In the genomic region with DNA sequence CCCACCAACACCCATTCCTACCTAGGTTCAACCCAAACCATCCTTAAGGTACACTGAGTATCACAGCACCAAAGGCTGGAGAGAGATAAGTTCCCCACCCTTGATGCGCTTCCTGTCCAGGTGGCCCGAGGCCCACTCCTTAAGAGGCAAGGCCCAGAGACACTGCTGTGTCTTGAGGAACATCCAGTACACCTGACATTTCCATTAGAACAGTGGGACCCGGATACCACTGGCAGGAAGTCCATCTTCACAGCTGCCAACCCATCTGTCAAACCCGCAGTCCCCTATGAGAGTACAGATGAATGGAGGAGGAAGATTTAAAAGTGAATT, we compare ENCODE assay signal across 2 cellular contexts.
TF ChIP-seq lines count a peak whose summit lies in the region.

No MANE protein-coding gene starts in this region.

TF ChIP-seq in HEK293, 187 proteins besides CTCF, POLR2A, EP300 and RAD21 (continued from another document and continues in another):
- no peak for TF ChIP-seq ZNF114 (tag by site-specific recombination; IDR thresholded peaks at IDR 0.05)
- TF ChIP-seq ZNF10 (tag by site-specific recombination; IDR thresholded peaks at IDR 0.05), result no peak
- peak; percentile 32; the same call in 1 of the 2 replicates for TF ChIP-seq SP2 (tag by site-specific recombination; IDR thresholded peaks at IDR 0.05)
- no peak for TF ChIP-seq ZIC2 (tag by site-specific recombination; IDR thresholded peaks at IDR 0.05)
- TF ChIP-seq, protein P1, sequence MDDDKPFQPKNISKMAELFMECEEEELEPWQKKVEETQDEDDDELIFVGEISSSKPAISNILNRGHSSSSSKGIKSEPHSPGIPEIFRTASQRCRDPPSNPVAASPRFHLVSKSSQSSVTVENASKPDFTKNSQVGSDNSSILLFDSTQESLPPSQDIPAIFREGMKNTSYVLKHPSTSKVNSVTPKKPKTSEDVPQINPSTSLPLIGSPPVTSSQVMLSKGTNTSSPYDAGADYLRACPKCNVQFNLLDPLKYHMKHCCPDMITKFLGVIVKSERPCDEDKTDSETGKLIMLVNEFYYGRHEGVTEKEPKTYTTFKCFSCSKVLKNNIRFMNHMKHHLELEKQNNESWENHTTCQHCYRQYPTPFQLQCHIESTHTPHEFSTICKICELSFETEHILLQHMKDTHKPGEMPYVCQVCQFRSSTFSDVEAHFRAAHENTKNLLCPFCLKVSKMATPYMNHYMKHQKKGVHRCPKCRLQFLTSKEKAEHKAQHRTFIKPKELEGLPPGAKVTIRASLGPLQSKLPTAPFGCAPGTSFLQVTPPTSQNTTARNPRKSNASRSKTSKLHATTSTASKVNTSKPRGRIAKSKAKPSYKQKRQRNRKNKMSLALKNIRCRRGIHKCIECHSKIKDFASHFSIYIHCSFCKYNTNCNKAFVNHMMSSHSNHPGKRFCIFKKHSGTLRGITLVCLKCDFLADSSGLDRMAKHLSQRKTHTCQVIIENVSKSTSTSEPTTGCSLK (tag by site-specific recombination; IDR thresholded peaks at IDR 0.05), result no peak
- no peak for TF ChIP-seq ZNF473 (tag by site-specific recombination; IDR thresholded peaks at IDR 0.05)
- no peak for TF ChIP-seq ZNF777 (tag by site-specific recombination; IDR thresholded peaks at IDR 0.05; ENCODE audit: borderline replicate concordance)
- 0 out of 2 replicates have a peak, but pooled peaks have one; percentile 50 for TF ChIP-seq ZNF335 (tag by site-specific recombination; conservative IDR thresholded peaks at IDR 0.05)
- TF ChIP-seq, protein P2, sequence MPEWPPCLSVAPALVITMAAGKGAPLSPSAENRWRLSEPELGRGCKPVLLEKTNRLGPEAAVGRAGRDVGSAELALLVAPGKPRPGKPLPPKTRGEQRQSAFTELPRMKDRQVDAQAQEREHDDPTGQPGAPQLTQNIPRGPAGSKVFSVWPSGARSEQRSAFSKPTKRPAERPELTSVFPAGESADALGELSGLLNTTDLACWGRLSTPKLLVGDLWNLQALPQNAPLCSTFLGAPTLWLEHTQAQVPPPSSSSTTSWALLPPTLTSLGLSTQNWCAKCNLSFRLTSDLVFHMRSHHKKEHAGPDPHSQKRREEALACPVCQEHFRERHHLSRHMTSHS (tag by site-specific recombination; IDR thresholded peaks at IDR 0.05), result no peak
- TF ChIP-seq ZEB2 (tag by site-specific recombination; IDR thresholded peaks at IDR 0.05), result no peak
- TF ChIP-seq, protein P3, sequence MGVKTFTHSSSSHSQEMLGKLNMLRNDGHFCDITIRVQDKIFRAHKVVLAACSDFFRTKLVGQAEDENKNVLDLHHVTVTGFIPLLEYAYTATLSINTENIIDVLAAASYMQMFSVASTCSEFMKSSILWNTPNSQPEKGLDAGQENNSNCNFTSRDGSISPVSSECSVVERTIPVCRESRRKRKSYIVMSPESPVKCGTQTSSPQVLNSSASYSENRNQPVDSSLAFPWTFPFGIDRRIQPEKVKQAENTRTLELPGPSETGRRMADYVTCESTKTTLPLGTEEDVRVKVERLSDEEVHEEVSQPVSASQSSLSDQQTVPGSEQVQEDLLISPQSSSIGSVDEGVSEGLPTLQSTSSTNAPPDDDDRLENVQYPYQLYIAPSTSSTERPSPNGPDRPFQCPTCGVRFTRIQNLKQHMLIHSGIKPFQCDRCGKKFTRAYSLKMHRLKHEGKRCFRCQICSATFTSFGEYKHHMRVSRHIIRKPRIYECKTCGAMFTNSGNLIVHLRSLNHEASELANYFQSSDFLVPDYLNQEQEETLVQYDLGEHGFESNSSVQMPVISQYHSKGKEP (tag by site-specific recombination; IDR thresholded peaks at IDR 0.05), result no peak
- TF ChIP-seq, protein P4, sequence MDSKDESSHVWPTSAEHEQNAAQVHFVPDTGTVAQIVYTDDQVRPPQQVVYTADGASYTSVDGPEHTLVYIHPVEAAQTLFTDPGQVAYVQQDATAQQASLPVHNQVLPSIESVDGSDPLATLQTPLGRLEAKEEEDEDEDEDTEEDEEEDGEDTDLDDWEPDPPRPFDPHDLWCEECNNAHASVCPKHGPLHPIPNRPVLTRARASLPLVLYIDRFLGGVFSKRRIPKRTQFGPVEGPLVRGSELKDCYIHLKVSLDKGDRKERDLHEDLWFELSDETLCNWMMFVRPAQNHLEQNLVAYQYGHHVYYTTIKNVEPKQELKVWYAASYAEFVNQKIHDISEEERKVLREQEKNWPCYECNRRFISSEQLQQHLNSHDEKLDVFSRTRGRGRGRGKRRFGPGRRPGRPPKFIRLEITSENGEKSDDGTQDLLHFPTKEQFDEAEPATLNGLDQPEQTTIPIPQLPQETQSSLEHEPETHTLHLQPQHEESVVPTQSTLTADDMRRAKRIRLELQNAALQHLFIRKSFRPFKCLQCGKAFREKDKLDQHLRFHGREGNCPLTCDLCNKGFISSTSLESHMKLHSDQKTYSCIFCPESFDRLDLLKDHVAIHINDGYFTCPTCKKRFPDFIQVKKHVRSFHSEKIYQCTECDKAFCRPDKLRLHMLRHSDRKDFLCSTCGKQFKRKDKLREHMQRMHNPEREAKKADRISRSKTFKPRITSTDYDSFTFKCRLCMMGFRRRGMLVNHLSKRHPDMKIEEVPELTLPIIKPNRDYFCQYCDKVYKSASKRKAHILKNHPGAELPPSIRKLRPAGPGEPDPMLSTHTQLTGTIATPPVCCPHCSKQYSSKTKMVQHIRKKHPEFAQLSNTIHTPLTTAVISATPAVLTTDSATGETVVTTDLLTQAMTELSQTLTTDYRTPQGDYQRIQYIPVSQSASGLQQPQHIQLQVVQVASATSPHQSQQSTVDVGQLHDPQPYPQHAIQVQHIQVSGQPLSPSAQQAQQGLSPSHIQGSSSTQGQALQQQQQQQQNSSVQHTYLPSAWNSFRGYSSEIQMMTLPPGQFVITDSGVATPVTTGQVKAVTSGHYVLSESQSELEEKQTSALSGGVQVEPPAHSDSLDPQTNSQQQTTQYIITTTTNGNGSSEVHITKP (tag by site-specific recombination; IDR thresholded peaks at IDR 0.05), result no peak
- no peak for TF ChIP-seq ZNF560 (tag by site-specific recombination; IDR thresholded peaks at IDR 0.05; ENCODE audit: borderline replicate concordance)
- peak; percentile 82 for TF ChIP-seq ZFP69B (tag by site-specific recombination; IDR thresholded peaks at IDR 0.05)
- no peak for TF ChIP-seq ZNF391 (tag by site-specific recombination; IDR thresholded peaks at IDR 0.05; ENCODE audit: borderline replicate concordance, low read depth)
- no peak for TF ChIP-seq ZNF202 (tag by site-specific recombination; IDR thresholded peaks at IDR 0.05; ENCODE audit: borderline replicate concordance)
- TF ChIP-seq SP3 (tag by site-specific recombination; IDR thresholded peaks at IDR 0.05), result peak; percentile 39; the same call in 1 of the 2 replicates
- TF ChIP-seq ZNF274 (IDR thresholded peaks at IDR 0.05; ENCODE audit: low read length), result no peak
- no peak for TF ChIP-seq ZNF274 (tag by site-specific recombination; IDR thresholded peaks at IDR 0.05; ENCODE audit: borderline replicate concordance)
- peak; percentile 13; the same call in 1 of the 2 replicates for TF ChIP-seq KLF1 (tag by site-specific recombination; IDR thresholded peaks at IDR 0.05)
- TF ChIP-seq ZNF133 (tag by site-specific recombination; IDR thresholded peaks at IDR 0.05), result no peak

TF ChIP-seq in GM12878, 131 proteins besides CTCF, POLR2A, EP300 and RAD21:
- TF ChIP-seq, protein P5, sequence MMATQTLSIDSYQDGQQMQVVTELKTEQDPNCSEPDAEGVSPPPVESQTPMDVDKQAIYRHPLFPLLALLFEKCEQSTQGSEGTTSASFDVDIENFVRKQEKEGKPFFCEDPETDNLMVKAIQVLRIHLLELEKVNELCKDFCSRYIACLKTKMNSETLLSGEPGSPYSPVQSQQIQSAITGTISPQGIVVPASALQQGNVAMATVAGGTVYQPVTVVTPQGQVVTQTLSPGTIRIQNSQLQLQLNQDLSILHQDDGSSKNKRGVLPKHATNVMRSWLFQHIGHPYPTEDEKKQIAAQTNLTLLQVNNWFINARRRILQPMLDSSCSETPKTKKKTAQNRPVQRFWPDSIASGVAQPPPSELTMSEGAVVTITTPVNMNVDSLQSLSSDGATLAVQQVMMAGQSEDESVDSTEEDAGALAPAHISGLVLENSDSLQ (IDR thresholded peaks at IDR 0.05), result peak; percentile 36; the same call in 1 of the 2 replicates
- TF ChIP-seq SRF (IDR thresholded peaks at IDR 0.05; ENCODE audit: low read depth in 2 of 2, low read length in 2 of 2), result 0 out of 4 replicates have a peak, but pooled peaks of 1 of the 2 experiments have one; percentile 15
- TF ChIP-seq TCF7 (IDR thresholded peaks at IDR 0.05; ENCODE audit: borderline replicate concordance), result no peak
